8 cellular contexts compared by ENCODE assay signal in the genomic region with DNA sequence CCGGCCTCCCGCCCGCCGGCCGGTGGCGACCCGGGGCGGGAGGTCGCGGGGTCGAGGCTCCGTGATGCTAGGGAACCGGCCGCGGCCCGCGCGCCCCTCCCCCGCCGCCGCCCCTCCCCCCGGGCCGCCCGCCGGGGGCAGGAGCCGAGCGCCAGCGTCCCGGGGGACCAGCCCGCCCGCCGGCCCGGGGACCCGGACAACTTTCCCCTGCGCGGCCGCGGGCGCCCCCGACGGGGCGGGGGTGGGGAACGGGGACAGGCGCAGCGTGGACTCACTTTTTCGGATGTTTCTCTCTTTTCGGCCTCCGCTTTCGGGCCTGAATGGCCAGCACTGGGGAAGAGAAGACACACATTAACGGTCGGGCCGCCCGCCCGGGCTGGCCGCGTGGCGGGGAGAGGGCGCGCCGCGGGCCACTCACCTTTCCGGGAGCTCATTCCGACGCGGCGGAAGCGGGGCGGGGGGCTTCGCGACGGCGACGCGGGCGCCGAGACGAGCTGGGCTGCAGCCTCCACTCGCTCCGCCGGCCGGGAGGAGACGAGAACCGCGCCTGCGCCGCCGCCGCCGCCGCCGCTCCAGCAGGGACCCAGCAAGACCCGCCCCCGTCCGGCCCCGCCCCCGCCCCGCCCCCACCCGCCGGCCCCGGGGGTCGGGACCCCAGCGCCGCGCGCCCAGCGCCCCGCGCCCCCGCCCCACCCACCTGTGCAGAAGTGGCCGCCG. TPM values are rescaled to one million over a fixed set of nuclear protein-coding genes. Genes with fewer than 3 reads are reported as not detected.
DNase-seq lines count a peak whose midpoint lies in the region; ATAC-seq and TF ChIP-seq lines count a peak whose summit lies in the region.

TSS of gene SRPK2 (minus strand) at position 549 of the 717 bp plus-strand sequence.

- no peak for TF ChIP-seq CTCF in OCI-LY1 (IDR thresholded peaks at IDR 0.05; ENCODE audit: low read length)
- TF ChIP-seq CTCF in esophagus muscularis mucosa (IDR thresholded peaks at IDR 0.05): no peak

- H3K27ac Mint-ChIP-seq in naive thymus-derived CD4-positive, alpha-beta T cell: peak within 1 kb of the TSS; percentile 90 to 99 (median 95)
- H3K27ac Mint-ChIP-seq in stimulated activated effector memory CD8-positive, alpha-beta T cell treated with anti-CD3 and anti-CD28 coated beads, Interleukin-12 subunit alpha, Interleukin-12 subunit beta, amount 100 ng/mL, for 72 hours: peak within 1 kb of the TSS; percentile 78

- peak in 13 of 14 donors; percentile 19 to 85 (median 61) for DNase-seq in C1 segment of cervical spinal cord (lab: John Stamatoyannopoulos, UW)
- DNase-seq in activated T-cell treated with anti-CD3 and anti-CD28 coated beads, Interleukin-2, amount 50 U/mL, for 48 hours: peak; percentile 78 to 86
- peak; percentile 92 for DNase-seq in esophagus muscularis mucosa (ENCODE audit: extremely low spot score)
- peak; percentile 61 to 79 (median 73) for DNase-seq in naive thymus-derived CD4-positive, alpha-beta T cell
- peak; percentile 64 to 84 for DNase-seq in stimulated activated effector memory CD8-positive, alpha-beta T cell treated with anti-CD3 and anti-CD28 coated beads, Interleukin-12 subunit alpha, Interleukin-12 subunit beta, amount 100 ng/mL, for 72 hours (ENCODE audit: low spot score in 2 of 2)

- H3K4me3 ChIP-seq in OCI-LY1 (ENCODE audit: low read depth, low read length, poor library complexity, severe bottlenecking): peak within 1 kb of the TSS; percentile 98
- peak within 1 kb of the TSS; percentile 92 to 99 (median 95) for H3K4me3 ChIP-seq in esophagus muscularis mucosa
- H3K4me3 ChIP-seq in naive thymus-derived CD4-positive, alpha-beta T cell (ENCODE audit: low read length): peak within 1 kb of the TSS; percentile 77

- 0% methylated on average over 2 of the region's 111 CpGs for WGBS in esophagus muscularis mucosa

- H3K9me2 ChIP-seq in OCI-LY1 (ENCODE audit: low read depth, low read length): no peaks in the 10 kb centered on the region

- peaks cover 0 to 7% (median 5%) of the 10 kb centered on the region in 5 donors for H3K36me3 Mint-ChIP-seq in naive thymus-derived CD4-positive, alpha-beta T cell
- peaks cover 21% of the 10 kb centered on the region for H3K36me3 Mint-ChIP-seq in stimulated activated effector memory CD8-positive, alpha-beta T cell treated with anti-CD3 and anti-CD28 coated beads, Interleukin-12 subunit alpha, Interleukin-12 subunit beta, amount 100 ng/mL, for 72 hours

- POLR2A ChIA-PET in naive thymus-derived CD4-positive, alpha-beta T cell (lab: Charles Lee): interaction anchor here (0.6 to 3.4 kb wide), 6 partner anchors 7 to 407 kb away, joined by 3 to 17 read pairs (median 4); partner anchors contain the start of genes KMT2E and RINT1

- H3K27me3 Mint-ChIP-seq in naive thymus-derived CD4-positive, alpha-beta T cell: peaks cover 0 to 2% (median 0%) of the 10 kb centered on the region in 5 donors

- H3K4me1 Mint-ChIP-seq in naive thymus-derived CD4-positive, alpha-beta T cell: peaks cover 19 to 46% (median 40%) of the 10 kb centered on the region in 7 donors
- H3K4me1 Mint-ChIP-seq in stimulated activated effector memory CD8-positive, alpha-beta T cell treated with anti-CD3 and anti-CD28 coated beads, Interleukin-12 subunit alpha, Interleukin-12 subunit beta, amount 100 ng/mL, for 72 hours: peaks cover 37% of the 10 kb centered on the region

- H3K79me2 ChIP-seq in OCI-LY1 (ENCODE audit: insufficient read depth, low read length): no peaks in the 10 kb centered on the region

- peaks cover 16% of the 10 kb centered on the region for H3K4me1 ChIP-seq in OCI-LY1 (ENCODE audit: insufficient read depth, low read length, severe bottlenecking)
- H3K4me1 ChIP-seq in esophagus muscularis mucosa: peaks cover 10 to 20% (median 12%) of the 10 kb centered on the region in 4 donors
- peaks cover 5 to 12% of the 10 kb centered on the region in 2 donors for H3K4me1 ChIP-seq in naive thymus-derived CD4-positive, alpha-beta T cell (ENCODE audit: control insufficient read depth in 2 of 2, insufficient read depth in 2 of 2, low read length in 2 of 2)

- ATAC-seq in GM19025 (IDR thresholded peaks at IDR 0.05; ENCODE audit: low read depth, unreplicated experiment): peak; percentile 75
- peak; percentile 69 for ATAC-seq in HG03342 (IDR thresholded peaks at IDR 0.05; ENCODE audit: unreplicated experiment)
- peak; percentile 86 for ATAC-seq in naive thymus-derived CD4-positive, alpha-beta T cell
- ATAC-seq in stimulated activated effector memory CD8-positive, alpha-beta T cell treated with anti-CD3 and anti-CD28 coated beads, Interleukin-12 subunit alpha, Interleukin-12 subunit beta, amount 100 ng/mL, for 72 hours: peak; percentile 89

- peak within 1 kb of the TSS; percentile 93 for H3K9ac ChIP-seq in OCI-LY1 (ENCODE audit: low read length)

- 0 out of 2 replicates have a peak, but pooled peaks cover 4% of the 10 kb centered on the region for H4K20me1 ChIP-seq in OCI-LY1 (ENCODE audit: insufficient read depth, low read length)

- peaks cover 5% of the 10 kb centered on the region; the same call in 1 of the 2 replicates for H3F3A ChIP-seq in OCI-LY1 (ENCODE audit: insufficient read depth, low read length)

- peak; percentile 27 for TF ChIP-seq POLR2A in esophagus muscularis mucosa (IDR thresholded peaks at IDR 0.05; ENCODE audit: low read depth)

- intact Hi-C loops in esophagus muscularis mucosa (cut with DNase I): no loop called here
- intact Hi-C loops in naive thymus-derived CD4-positive, alpha-beta T cell (cut with micrococcal nuclease): loop anchor here (1.0 to 10.0 kb wide), 10 partner anchors 36 to 444 kb away; partner anchors contain the start of gene RINT1 (in 2 of the 2)

- peak within 1 kb of the TSS; percentile 20; the same call in 1 of the 2 replicates for H2AFZ ChIP-seq in OCI-LY1 (ENCODE audit: low read length)

- H3K27me3 ChIP-seq in OCI-LY1 (ENCODE audit: insufficient read depth, low read length) (no peaks in the 10 kb centered on the region), esophagus muscularis mucosa (no peaks in the 10 kb centered on the region)
- no peaks in the 10 kb centered on the region for H3K27me3 ChIP-seq in naive thymus-derived CD4-positive, alpha-beta T cell (ENCODE audit: control insufficient read depth in 2 of 2, insufficient read depth in 2 of 2, low read length in 2 of 2)

- peak within 1 kb of the TSS; percentile 91 to 100 (median 98) for H3K4me3 Mint-ChIP-seq in naive thymus-derived CD4-positive, alpha-beta T cell
- peak within 1 kb of the TSS; percentile 84 for H3K4me3 Mint-ChIP-seq in stimulated activated effector memory CD8-positive, alpha-beta T cell treated with anti-CD3 and anti-CD28 coated beads, Interleukin-12 subunit alpha, Interleukin-12 subunit beta, amount 100 ng/mL, for 72 hours

- H3K27ac ChIP-seq in OCI-LY1 (ENCODE audit: low read depth, low read length, poor library complexity, severe bottlenecking) (no peak within 1 kb of the TSS), esophagus muscularis mucosa (replicated peaks in 1 of 4) (peak within 1 kb of the TSS; percentile 81 to 88 (median 84))
- H3K27ac ChIP-seq in naive thymus-derived CD4-positive, alpha-beta T cell (ENCODE audit: low read depth, low read length): peak within 1 kb of the TSS; percentile 82

- CTCF ChIA-PET in naive thymus-derived CD4-positive, alpha-beta T cell (lab: Charles Lee): interaction anchor here (1.1 kb wide), 1 partner anchor 375 kb away, joined by 3 read pairs; the partner anchor contains the start of gene KMT2E

- peak within 1 kb of the TSS; percentile 94 for H3K4me2 ChIP-seq in OCI-LY1 (ENCODE audit: low read length)

- TF ChIP-seq EP300 in esophagus muscularis mucosa (IDR thresholded peaks at IDR 0.05): no peak

- no peaks in the 10 kb centered on the region for H3K9me3 ChIP-seq in OCI-LY1 (ENCODE audit: low read length)
- no peaks in the 10 kb centered on the region for H3K9me3 ChIP-seq in esophagus muscularis mucosa
- H3K9me3 ChIP-seq in naive thymus-derived CD4-positive, alpha-beta T cell (ENCODE audit: control insufficient read depth in 2 of 3, low read length in 3 of 3): no peaks in the 10 kb centered on the region

- peaks cover 0 to 2% (median 0%) of the 10 kb centered on the region in 11 donors for H3K9me3 Mint-ChIP-seq in naive thymus-derived CD4-positive, alpha-beta T cell
- H3K9me3 Mint-ChIP-seq in stimulated activated effector memory CD8-positive, alpha-beta T cell treated with anti-CD3 and anti-CD28 coated beads, Interleukin-12 subunit alpha, Interleukin-12 subunit beta, amount 100 ng/mL, for 72 hours: peaks cover 2% of the 10 kb centered on the region

- H3K36me3 ChIP-seq in OCI-LY1 (ENCODE audit: insufficient read depth, low read length): no peaks in the 10 kb centered on the region; the same call in 1 of the 2 replicates
- no peaks in the 10 kb centered on the region for H3K36me3 ChIP-seq in esophagus muscularis mucosa
- no peaks in the 10 kb centered on the region for H3K36me3 ChIP-seq in naive thymus-derived CD4-positive, alpha-beta T cell (ENCODE audit: control insufficient read depth in 2 of 3, insufficient read depth in 3 of 3, low read length in 3 of 3)

RNA-seq across cellular contexts. Expression of gene SRPK2, which starts in this region (rescaled TPM):
- 10 to 100 TPM; 33.0 to 47.4 (median 42.8) TPM for total RNA-seq in esophagus muscularis mucosa
- 10 to 100 TPM; 45.1 to 56.7 (median 46.8) TPM for total RNA-seq in naive thymus-derived CD4-positive, alpha-beta T cell
- 10 to 100 TPM; 40.2 to 52.8 TPM for polyA plus RNA-seq in naive thymus-derived CD4-positive, alpha-beta T cell
